In the genomic region with DNA sequence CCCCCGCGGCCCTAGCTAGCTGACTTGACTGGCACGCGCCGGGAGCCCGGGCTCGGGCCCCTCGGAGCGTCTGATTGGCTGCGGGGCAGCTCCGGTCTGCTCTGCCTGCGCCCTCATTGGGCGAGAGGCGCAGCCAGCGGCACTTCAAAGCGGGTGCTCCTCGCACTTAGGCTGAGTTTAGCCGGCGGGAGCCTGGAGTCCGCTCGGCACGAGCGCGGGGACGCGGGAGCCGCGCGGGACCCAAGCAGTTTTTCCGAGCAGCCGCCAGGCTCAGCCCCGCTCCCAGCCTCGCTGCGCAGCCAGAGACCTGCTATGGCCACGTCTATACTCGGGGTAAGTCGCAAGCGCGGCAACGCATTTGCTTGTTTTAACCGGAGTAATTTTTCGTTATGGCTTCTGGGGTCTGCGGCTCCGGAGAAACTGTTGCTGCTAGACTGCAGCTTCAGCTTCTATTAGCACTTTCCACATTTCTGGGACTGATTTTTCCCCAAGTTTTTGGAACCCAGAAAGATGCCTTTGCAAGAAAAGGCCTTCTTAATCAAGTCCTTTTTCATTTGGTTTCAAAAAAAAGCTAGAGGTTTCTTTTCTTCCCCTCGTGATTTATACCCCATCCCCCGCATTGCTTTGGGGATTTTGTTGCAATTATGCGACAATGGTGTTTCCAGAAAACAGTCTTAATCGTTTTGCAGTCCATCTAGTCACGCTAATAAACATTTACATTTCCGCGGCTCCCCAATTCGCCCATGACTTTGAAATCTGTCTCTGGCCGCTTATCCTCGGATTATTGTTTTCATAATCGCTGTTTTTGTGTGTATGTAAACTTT, we compare ENCODE assay signal across 1 cellular context.
TF ChIP-seq lines count a peak whose summit lies in the region.

A gene (plus strand): TSS at position 174 of the 824 bp plus-strand sequence. CDS start 139 bp downstream, at position 313.

TF ChIP-seq in HEK293, 187 proteins besides CTCF, POLR2A, EP300 and RAD21 (continued from another document):
- TF ChIP-seq, protein P1, sequence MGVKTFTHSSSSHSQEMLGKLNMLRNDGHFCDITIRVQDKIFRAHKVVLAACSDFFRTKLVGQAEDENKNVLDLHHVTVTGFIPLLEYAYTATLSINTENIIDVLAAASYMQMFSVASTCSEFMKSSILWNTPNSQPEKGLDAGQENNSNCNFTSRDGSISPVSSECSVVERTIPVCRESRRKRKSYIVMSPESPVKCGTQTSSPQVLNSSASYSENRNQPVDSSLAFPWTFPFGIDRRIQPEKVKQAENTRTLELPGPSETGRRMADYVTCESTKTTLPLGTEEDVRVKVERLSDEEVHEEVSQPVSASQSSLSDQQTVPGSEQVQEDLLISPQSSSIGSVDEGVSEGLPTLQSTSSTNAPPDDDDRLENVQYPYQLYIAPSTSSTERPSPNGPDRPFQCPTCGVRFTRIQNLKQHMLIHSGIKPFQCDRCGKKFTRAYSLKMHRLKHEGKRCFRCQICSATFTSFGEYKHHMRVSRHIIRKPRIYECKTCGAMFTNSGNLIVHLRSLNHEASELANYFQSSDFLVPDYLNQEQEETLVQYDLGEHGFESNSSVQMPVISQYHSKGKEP (tag by site-specific recombination; IDR thresholded peaks at IDR 0.05) = no peak
- TF ChIP-seq ZNF335 (tag by site-specific recombination; conservative IDR thresholded peaks at IDR 0.05) (no peak), ZNF621 (tag by site-specific recombination; IDR thresholded peaks at IDR 0.05) (no peak), KLF16 (tag by site-specific recombination; IDR thresholded peaks at IDR 0.05) (no peak), SCRT1 (tag by site-specific recombination; IDR thresholded peaks at IDR 0.05; ENCODE audit: borderline replicate concordance) (no peak), ZNF114 (tag by site-specific recombination; IDR thresholded peaks at IDR 0.05) (no peak), ZNF670 (tag by site-specific recombination; IDR thresholded peaks at IDR 0.05; ENCODE audit: low read depth) (no peak), GLI4 (tag by site-specific recombination; IDR thresholded peaks at IDR 0.05) (no peak), ZNF48 (tag by site-specific recombination; IDR thresholded peaks at IDR 0.05) (no peak), ZNF843 (tag by site-specific recombination; IDR thresholded peaks at IDR 0.05) (no peak)
- TF ChIP-seq, protein P2, sequence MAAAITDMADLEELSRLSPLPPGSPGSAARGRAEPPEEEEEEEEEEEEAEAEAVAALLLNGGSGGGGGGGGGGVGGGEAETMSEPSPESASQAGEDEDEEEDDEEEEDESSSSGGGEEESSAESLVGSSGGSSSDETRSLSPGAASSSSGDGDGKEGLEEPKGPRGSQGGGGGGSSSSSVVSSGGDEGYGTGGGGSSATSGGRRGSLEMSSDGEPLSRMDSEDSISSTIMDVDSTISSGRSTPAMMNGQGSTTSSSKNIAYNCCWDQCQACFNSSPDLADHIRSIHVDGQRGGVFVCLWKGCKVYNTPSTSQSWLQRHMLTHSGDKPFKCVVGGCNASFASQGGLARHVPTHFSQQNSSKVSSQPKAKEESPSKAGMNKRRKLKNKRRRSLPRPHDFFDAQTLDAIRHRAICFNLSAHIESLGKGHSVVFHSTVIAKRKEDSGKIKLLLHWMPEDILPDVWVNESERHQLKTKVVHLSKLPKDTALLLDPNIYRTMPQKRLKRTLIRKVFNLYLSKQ (tag by site-specific recombination; IDR thresholded peaks at IDR 0.05; ENCODE audit: borderline replicate concordance) = no peak
- TF ChIP-seq, protein P3, sequence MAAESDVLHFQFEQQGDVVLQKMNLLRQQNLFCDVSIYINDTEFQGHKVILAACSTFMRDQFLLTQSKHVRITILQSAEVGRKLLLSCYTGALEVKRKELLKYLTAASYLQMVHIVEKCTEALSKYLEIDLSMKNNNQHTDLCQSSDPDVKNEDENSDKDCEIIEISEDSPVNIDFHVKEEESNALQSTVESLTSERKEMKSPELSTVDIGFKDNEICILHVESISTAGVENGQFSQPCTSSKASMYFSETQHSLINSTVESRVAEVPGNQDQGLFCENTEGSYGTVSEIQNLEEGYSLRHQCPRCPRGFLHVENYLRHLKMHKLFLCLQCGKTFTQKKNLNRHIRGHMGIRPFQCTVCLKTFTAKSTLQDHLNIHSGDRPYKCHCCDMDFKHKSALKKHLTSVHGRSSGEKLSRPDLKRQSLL (tag by site-specific recombination; IDR thresholded peaks at IDR 0.05) = peak; percentile 86
- TF ChIP-seq, protein P4, sequence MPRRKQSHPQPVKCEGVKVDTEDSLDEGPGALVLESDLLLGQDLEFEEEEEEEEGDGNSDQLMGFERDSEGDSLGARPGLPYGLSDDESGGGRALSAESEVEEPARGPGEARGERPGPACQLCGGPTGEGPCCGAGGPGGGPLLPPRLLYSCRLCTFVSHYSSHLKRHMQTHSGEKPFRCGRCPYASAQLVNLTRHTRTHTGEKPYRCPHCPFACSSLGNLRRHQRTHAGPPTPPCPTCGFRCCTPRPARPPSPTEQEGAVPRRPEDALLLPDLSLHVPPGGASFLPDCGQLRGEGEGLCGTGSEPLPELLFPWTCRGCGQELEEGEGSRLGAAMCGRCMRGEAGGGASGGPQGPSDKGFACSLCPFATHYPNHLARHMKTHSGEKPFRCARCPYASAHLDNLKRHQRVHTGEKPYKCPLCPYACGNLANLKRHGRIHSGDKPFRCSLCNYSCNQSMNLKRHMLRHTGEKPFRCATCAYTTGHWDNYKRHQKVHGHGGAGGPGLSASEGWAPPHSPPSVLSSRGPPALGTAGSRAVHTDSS (tag by site-specific recombination; IDR thresholded peaks at IDR 0.05) = no peak
- TF ChIP-seq, protein P5, sequence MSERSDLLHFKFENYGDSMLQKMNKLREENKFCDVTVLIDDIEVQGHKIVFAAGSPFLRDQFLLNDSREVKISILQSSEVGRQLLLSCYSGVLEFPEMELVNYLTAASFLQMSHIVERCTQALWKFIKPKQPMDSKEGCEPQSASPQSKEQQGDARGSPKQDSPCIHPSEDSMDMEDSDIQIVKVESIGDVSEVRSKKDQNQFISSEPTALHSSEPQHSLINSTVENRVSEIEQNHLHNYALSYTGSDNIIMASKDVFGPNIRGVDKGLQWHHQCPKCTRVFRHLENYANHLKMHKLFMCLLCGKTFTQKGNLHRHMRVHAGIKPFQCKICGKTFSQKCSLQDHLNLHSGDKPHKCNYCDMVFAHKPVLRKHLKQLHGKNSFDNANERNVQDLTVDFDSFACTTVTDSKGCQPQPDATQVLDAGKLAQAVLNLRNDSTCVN (tag by site-specific recombination; optimal IDR thresholded peaks at IDR 0.05) = peak; percentile 83
